In the genomic region with DNA sequence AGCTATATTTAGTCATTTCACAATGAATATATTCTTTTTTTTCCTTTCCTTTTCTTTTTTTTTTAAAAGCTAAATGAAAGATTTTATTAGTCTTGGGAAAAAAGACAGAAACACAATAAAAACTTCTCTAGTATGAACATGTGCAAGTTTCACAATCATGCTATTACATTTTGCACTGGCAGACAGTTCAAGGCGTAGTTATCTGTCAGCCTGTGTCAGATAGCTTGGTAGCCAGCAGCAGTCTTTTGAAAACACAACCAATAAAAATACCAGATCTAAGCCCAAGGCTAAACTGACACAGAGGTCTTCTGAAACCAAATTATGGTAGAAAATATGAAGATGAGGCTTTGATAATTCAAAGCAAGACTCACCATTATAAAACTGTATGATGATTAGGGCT, we compare ENCODE assay signal across 15 cellular contexts.
"Had no signal": no experiment of that assay in that cellular context is flagged by ENCODE, and none has a peak within 500 bp of the region (broad histone marks: within the 10 kb centered on the region; RNA-seq: fewer than 3 reads in every experiment).

No MANE protein-coding gene starts in this region.

- H3K27me3 Mint-ChIP-seq: dendritic cell treated with granulocyte-macrophage colony-stimulating factor and Interleukin-4, amounts not matched to agents 40 ng/mL and 50 ng/mL, for 4 days; effector memory CD8-positive, alpha-beta T cell; naive B cell had no signal

- H3K9me3 ChIP-seq: tibial artery, upper lobe of right lung, vagina had no signal

- H3K4me3 Mint-ChIP-seq: dendritic cell treated with granulocyte-macrophage colony-stimulating factor and Interleukin-4, amounts not matched to agents 40 ng/mL and 50 ng/mL, for 4 days; effector memory CD8-positive, alpha-beta T cell; naive B cell; nephron had no signal

- H2AFZ ChIP-seq: hepatocyte had no signal

- H3K27me3 ChIP-seq: hepatocyte, tibial artery, upper lobe of right lung, vagina had no signal

- H3K4me3 ChIP-seq: hepatocyte, smooth muscle cell, tibial artery, upper lobe of right lung, vagina had no signal

- H3K4me2 ChIP-seq: hepatocyte, smooth muscle cell had no signal

- H3K27ac Mint-ChIP-seq: dendritic cell treated with granulocyte-macrophage colony-stimulating factor and Interleukin-4, amounts not matched to agents 40 ng/mL and 50 ng/mL, for 4 days; effector memory CD8-positive, alpha-beta T cell; nephron had no signal

- ATAC-seq: effector memory CD8-positive, alpha-beta T cell; upper lobe of right lung had no signal

- H3K27ac ChIP-seq: hepatocyte, tibial artery, upper lobe of right lung, vagina had no signal

- H3K36me3 Mint-ChIP-seq: naive B cell had no signal

- H3K4me1 ChIP-seq: tibial artery, upper lobe of right lung had no signal

- H3K9me3 Mint-ChIP-seq: dendritic cell treated with granulocyte-macrophage colony-stimulating factor and Interleukin-4, amounts not matched to agents 40 ng/mL and 50 ng/mL, for 4 days; effector memory CD8-positive, alpha-beta T cell; naive B cell; nephron had no signal

- DNase-seq: cerebellar nuclear complex; effector memory CD8-positive, alpha-beta T cell; kidney; left cardiac atrium; mesendoderm; naive B cell; stimulated activated CD4-positive, alpha-beta T cell treated with anti-CD3 and anti-CD28 coated beads, Interleukin-2, amount 100 ng/mL, for 48 hours; stimulated activated naive CD4-positive, alpha-beta T cell treated with Interleukin-2 at 50 U/mL for 16 hours; tibial artery; upper lobe of right lung had no signal

- H3K79me2 ChIP-seq: hepatocyte had no signal

- H3K36me3 ChIP-seq: tibial artery, upper lobe of right lung, vagina had no signal
